Comparison of ENCODE assay signal across 11 cellular contexts in genomic region chr6:117771403-117771802, GRCh38.
DNase-seq lines count a peak whose midpoint lies in the region; ATAC-seq lines count a peak whose summit lies in the region.
"Had no signal": no experiment of that assay in that cellular context is flagged by ENCODE, and none has a peak within 500 bp of the region (broad histone marks: within the 10 kb centered on the region; RNA-seq: fewer than 3 reads in every experiment).

No MANE protein-coding gene starts in this region.

- ATAC-seq in GM18907 (IDR thresholded peaks at IDR 0.05; ENCODE audit: unreplicated experiment) = peak; percentile 98
- peak; percentile 95 for ATAC-seq in GM21737 (IDR thresholded peaks at IDR 0.05; ENCODE audit: unreplicated experiment)
- ATAC-seq in HG03280 (IDR thresholded peaks at IDR 0.05; ENCODE audit: unreplicated experiment) = peak; percentile 97

- DNase-seq in SKM-1 treated with dmso at 0.1 percent for 144 hours (lab: John Stamatoyannopoulos, UW; ENCODE audit: unreplicated experiment) (peak; percentile 48), T-helper 1 cell (no peak), NCI-H187 treated with DMSO at 0.1 percent for 48 hours (lab: John Stamatoyannopoulos, UW) (no peak), NCI-H187 (lab: John Stamatoyannopoulos, UW) (no peak), NCI-H446 treated with DMSO at 0.1 percent for 48 hours (lab: John Stamatoyannopoulos, UW) (no peak)
- DNase-seq: CD8-positive, alpha-beta memory T cell; endodermal cell; naive B cell had no signal
